ENCODE assay signal across 11 cellular contexts in genomic region chr7:22094413-22095304, GRCh38.
DNase-seq lines count a peak whose midpoint lies in the region; TF ChIP-seq lines count a peak whose summit lies in the region.
"Had no signal": no experiment of that assay in that cellular context is flagged by ENCODE, and none has a peak within 500 bp of the region (broad histone marks: within the 10 kb centered on the region; RNA-seq: fewer than 3 reads in every experiment).

No MANE protein-coding gene starts in this region.

- no peak overlapping the region for H3K27ac Mint-ChIP-seq in activated naive CD4-positive, alpha-beta T cell treated with anti-CD3 and anti-CD28 coated beads for 36 hours
- H3K27ac Mint-ChIP-seq: activated naive CD8-positive, alpha-beta T cell treated with anti-CD3 and anti-CD28 coated beads, Interleukin-2, amount 10 ng/mL, durations not matched to agents 7 days and 5 days; CD4-positive, alpha-beta memory T cell had no signal

- H3K4me1 Mint-ChIP-seq in activated naive CD4-positive, alpha-beta T cell treated with anti-CD3 and anti-CD28 coated beads for 36 hours (ENCODE audit: low read depth) = no peaks in the 10 kb centered on the region
- H3K4me1 Mint-ChIP-seq: CD4-positive, alpha-beta memory T cell had no signal

- no peak overlapping the region for H3K4me3 Mint-ChIP-seq in activated naive CD4-positive, alpha-beta T cell treated with anti-CD3 and anti-CD28 coated beads for 36 hours
- H3K4me3 Mint-ChIP-seq: activated naive CD8-positive, alpha-beta T cell treated with anti-CD3 and anti-CD28 coated beads, Interleukin-2, amount 10 ng/mL, durations not matched to agents 7 days and 5 days had no signal

- no peaks in the 10 kb centered on the region for H3K9me3 Mint-ChIP-seq in activated naive CD4-positive, alpha-beta T cell treated with anti-CD3 and anti-CD28 coated beads for 36 hours
- H3K9me3 Mint-ChIP-seq: activated naive CD8-positive, alpha-beta T cell treated with anti-CD3 and anti-CD28 coated beads, Interleukin-2, amount 10 ng/mL, durations not matched to agents 7 days and 5 days; CD4-positive, alpha-beta memory T cell had no signal

- CTCF ChIA-PET in activated naive CD4-positive, alpha-beta T cell treated with anti-CD3 and anti-CD28 coated beads for 36 hours (lab: Charles Lee) = interaction anchor here (1.2 to 1.6 kb wide), 2 partner anchors 9 to 12 kb away, joined by 5 to 11 read pairs; no protein-coding TSS in a partner anchor

- peak; percentile 92 for DNase-seq in AG08395 (ENCODE audit: low spot score)
- DNase-seq in GM12864 (ENCODE audit: low read depth) = no peak
- peak; percentile 64 for DNase-seq in NCI-H69 (lab: John Stamatoyannopoulos, UW)
- DNase-seq in fibroblast of peridontal ligament (ENCODE audit: extremely low read depth) = peak; percentile 88
- DNase-seq in activated naive CD4-positive, alpha-beta T cell treated with anti-CD3 and anti-CD28 coated beads for 36 hours = no peak
- DNase-seq in NCI-H2227 treated with DMSO at 0.1 percent for 48 hours (lab: John Stamatoyannopoulos, UW) = no peak
- no peak for DNase-seq in activated CD4-positive, alpha-beta T cell treated with anti-CD3 and anti-CD28 coated beads, Interleukin-2, amount 50 U/mL, for 1 hour
- no peak for DNase-seq in NCI-H2171 (lab: John Stamatoyannopoulos, UW)
- DNase-seq: activated naive CD8-positive, alpha-beta T cell treated with anti-CD3 and anti-CD28 coated beads, Interleukin-2, amount 10 ng/mL, durations not matched to agents 7 days and 5 days; CD4-positive, alpha-beta memory T cell; pancreas had no signal

- intact Hi-C loops in activated naive CD4-positive, alpha-beta T cell treated with anti-CD3 and anti-CD28 coated beads for 36 hours (cut with micrococcal nuclease) = no loop called here

- H3K27me3 Mint-ChIP-seq in activated naive CD4-positive, alpha-beta T cell treated with anti-CD3 and anti-CD28 coated beads for 36 hours (ENCODE audit: low read depth) = peaks cover 4% of the 10 kb centered on the region

- H3K36me3 Mint-ChIP-seq in activated naive CD4-positive, alpha-beta T cell treated with anti-CD3 and anti-CD28 coated beads for 36 hours (ENCODE audit: low read depth) = no peaks in the 10 kb centered on the region
- H3K36me3 Mint-ChIP-seq: activated naive CD8-positive, alpha-beta T cell treated with anti-CD3 and anti-CD28 coated beads, Interleukin-2, amount 10 ng/mL, durations not matched to agents 7 days and 5 days; CD4-positive, alpha-beta memory T cell had no signal

- no peak overlapping the region for H3K4me3 ChIP-seq in GM12864 (ENCODE audit: low read depth, low read length)
- H3K4me3 ChIP-seq: pancreas had no signal

- TF ChIP-seq CTCF in GM12864 (IDR thresholded peaks at IDR 0.05; ENCODE audit: low read depth, low read length, missing control alignments) = peak; percentile 41

Comparison
In these comparisons a context has a peak if more than half of its experiments do, and no peak if none do; other contexts are left out.
1. DNase-seq: peak in AG08395 (single experiment), NCI-H69 (single experiment) and fibroblast of peridontal ligament (single experiment); none in GM12864 (single experiment), activated naive CD4-positive, alpha-beta T cell treated with anti-CD3 and anti-CD28 coated beads for 36 hours (single experiment), NCI-H2227 treated with DMSO at 0.1 percent for 48 hours (single experiment), activated CD4-positive, alpha-beta T cell treated with anti-CD3 and anti-CD28 coated beads, Interleukin-2, amount 50 U/mL, for 1 hour (single experiment) and NCI-H2171 (single experiment).